Comparison of ENCODE assay signal across 15 cellular contexts in the genomic region with DNA sequence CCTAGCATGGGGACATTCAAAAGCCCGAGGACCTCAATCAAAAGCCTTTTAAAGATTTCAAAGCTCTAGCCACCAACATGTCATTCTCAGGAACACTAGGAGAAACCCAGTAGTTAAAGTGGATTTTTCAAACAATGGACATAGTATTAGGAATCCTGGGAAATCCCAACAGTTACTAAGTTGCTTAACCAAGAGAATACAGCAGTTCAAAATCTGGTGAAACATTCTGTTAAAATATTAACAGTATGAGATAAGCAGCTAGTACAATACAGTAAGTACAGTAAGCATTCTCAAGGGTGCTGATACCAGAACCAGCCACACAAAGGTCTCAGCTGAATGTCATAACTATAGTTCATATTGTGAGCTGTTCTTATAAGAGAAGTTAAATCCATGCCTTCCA.
"Had no signal": no experiment of that assay in that cellular context is flagged by ENCODE, and none has a peak within 500 bp of the region (broad histone marks: within the 10 kb centered on the region; RNA-seq: fewer than 3 reads in every experiment).

No MANE protein-coding gene starts in this region.

- DNase-seq: activated CD4-positive, CD25-positive, alpha-beta regulatory T cell treated with anti-CD3 and anti-CD28 coated beads, Interleukin-2, amount 50 U/mL, for 72 hours; activated naive CD4-positive, alpha-beta T cell treated with anti-CD3 and anti-CD28 coated beads, Interleukin-2, amount 10 ng/mL, durations not matched to agents 7 days and 5 days; activated T-cell treated with anti-CD3 and anti-CD28 coated beads for 4 hours; effector CD8-positive, alpha-beta T cell; foreskin melanocyte; heart right ventricle; islet precursor cell; mesenchymal stem cell; nucleus accumbens; right cardiac atrium; stimulated activated naive CD8-positive, alpha-beta T cell treated with anti-CD3 and anti-CD28 coated beads, Interleukin-15, Interleukin-2, amounts not matched to agents 100 U/mL and 50 U/mL, for 24 hours; transverse colon had no signal

- H3K9me3 Mint-ChIP-seq: central memory CD8-positive, alpha-beta T cell had no signal

- H3K27me3 ChIP-seq: heart right ventricle, transverse colon had no signal

- H3K4me3 ChIP-seq: heart right ventricle, smooth muscle cell, transverse colon had no signal

- H3K4me3 Mint-ChIP-seq: activated naive CD4-positive, alpha-beta T cell treated with anti-CD3 and anti-CD28 coated beads, Interleukin-2, amount 10 ng/mL, durations not matched to agents 7 days and 5 days; central memory CD8-positive, alpha-beta T cell; nephron had no signal

- H3K27ac Mint-ChIP-seq: activated naive CD4-positive, alpha-beta T cell treated with anti-CD3 and anti-CD28 coated beads, Interleukin-2, amount 10 ng/mL, durations not matched to agents 7 days and 5 days; nephron had no signal

- H3K27ac ChIP-seq: heart right ventricle, transverse colon had no signal

- ATAC-seq: heart right ventricle; stimulated activated naive CD8-positive, alpha-beta T cell treated with anti-CD3 and anti-CD28 coated beads, Interleukin-15, Interleukin-2, amounts not matched to agents 100 U/mL and 50 U/mL, for 24 hours had no signal

- H3K27me3 Mint-ChIP-seq: activated naive CD4-positive, alpha-beta T cell treated with anti-CD3 and anti-CD28 coated beads, Interleukin-2, amount 10 ng/mL, durations not matched to agents 7 days and 5 days; central memory CD8-positive, alpha-beta T cell had no signal

- H3K4me1 Mint-ChIP-seq: activated naive CD4-positive, alpha-beta T cell treated with anti-CD3 and anti-CD28 coated beads, Interleukin-2, amount 10 ng/mL, durations not matched to agents 7 days and 5 days; nephron had no signal
